1 cellular context compared by ENCODE assay signal in genomic region chr12:111405149-111405855, GRCh38.
TF ChIP-seq lines count a peak whose summit lies in the region.

No MANE protein-coding gene starts in this region.

TF ChIP-seq in H1, 55 proteins besides CTCF, POLR2A, EP300 and RAD21:
- TF ChIP-seq TAF1 (IDR thresholded peaks at IDR 0.05; ENCODE audit: low read depth, low read length) = peak; percentile 71
- peak; percentile 49 for TF ChIP-seq CEBPB (IDR thresholded peaks at IDR 0.05; ENCODE audit: low read depth, low read length)
- TF ChIP-seq SRF (IDR thresholded peaks at IDR 0.05; ENCODE audit: low read depth, low read length) = no peak
- no peak for TF ChIP-seq KDM1A (IDR thresholded peaks at IDR 0.05; ENCODE audit: borderline replicate concordance, low read length)
- peak; percentile 84 for TF ChIP-seq USF2 (IDR thresholded peaks at IDR 0.05; ENCODE audit: low read length)
- TF ChIP-seq NRF1 (IDR thresholded peaks at IDR 0.05; ENCODE audit: low read depth, low read length) = no peak
- peak; percentile 42 for TF ChIP-seq NANOG (IDR thresholded peaks at IDR 0.05; ENCODE audit: insufficient read depth, low read depth, low read length, poor library complexity, severe bottlenecking)
- peak; percentile 19 for TF ChIP-seq ASH2L (IDR thresholded peaks at IDR 0.05; ENCODE audit: low read length)
- TF ChIP-seq TCF12 (IDR thresholded peaks at IDR 0.05; ENCODE audit: low read depth, low read length) = 0 out of 2 replicates have a peak, but pooled peaks have one; percentile 49
- TF ChIP-seq CREB1 (IDR thresholded peaks at IDR 0.05) = peak; percentile 40
- peak; percentile 79 for TF ChIP-seq MAX (IDR thresholded peaks at IDR 0.05)
- TF ChIP-seq HDAC6 (IDR thresholded peaks at IDR 0.05; ENCODE audit: low read depth, low read length) = no peak
- TF ChIP-seq PHF8 (conservative IDR thresholded peaks at IDR 0.05; ENCODE audit: low read depth, low read length) = peak; percentile 32; the same call in 1 of the 2 replicates
- peak; percentile 75 for TF ChIP-seq BACH1 (IDR thresholded peaks at IDR 0.05; ENCODE audit: low read length)
- TF ChIP-seq SP4 (IDR thresholded peaks at IDR 0.05; ENCODE audit: low read length) = peak; percentile 96
- TF ChIP-seq YY1 (IDR thresholded peaks at IDR 0.05; ENCODE audit: low read depth, low read length) = no peak
